Comparison of ENCODE assay signal across 8 cellular contexts in genomic region chr5:139637438-139638089, GRCh38. TPM values are rescaled to one million over a fixed set of nuclear protein-coding genes. Genes with fewer than 3 reads are reported as not detected.
DNase-seq lines count a peak whose midpoint lies in the region; ATAC-seq, FAIRE-seq and TF ChIP-seq lines count a peak whose summit lies in the region.

No MANE protein-coding gene starts in this region.

- DNase-seq in BE2C (peak; percentile 89), Peyer's patch (peak; percentile 69 to 87 (median 87)), astrocyte (ENCODE audit: low read depth) (peak; percentile 70), left ventricle myocardium inferior (peak; percentile 89)

- in situ Hi-C loops in GM18951 (cut with MboI; ENCODE audit: low sequenced_read_pairs, unreplicated experiment), result no loop called here

- H3K79me2 ChIP-seq in astrocyte (ENCODE audit: insufficient read depth, low read length) (peaks cover 2% of the 10 kb centered on the region), parathyroid adenoma (peaks cover 14% of the 10 kb centered on the region)

- H3K9ac ChIP-seq in astrocyte (ENCODE audit: low read length) (peak overlapping the region; percentile 79), parathyroid adenoma (no peak overlapping the region)

- H3K4me2 ChIP-seq in astrocyte (ENCODE audit: low read length) (peak overlapping the region; percentile 82), parathyroid adenoma (ENCODE audit: low read length) (peak overlapping the region; percentile 80)

- H3K4me3 ChIP-seq in BE2C (ENCODE audit: low read depth, low read length), result peak overlapping the region; percentile 45
- H3K4me3 ChIP-seq in Peyer's patch, result peak overlapping the region; percentile 39 to 68 (median 54)
- peak overlapping the region; percentile 44 for H3K4me3 ChIP-seq in astrocyte (ENCODE audit: insufficient read depth, low read depth, low read length)
- H3K4me3 ChIP-seq in left ventricle myocardium inferior, result peak overlapping the region; percentile 68
- peak overlapping the region; percentile 41 for H3K4me3 ChIP-seq in parathyroid adenoma (ENCODE audit: low read depth, low read length)

- no peaks in the 10 kb centered on the region for H3K27me3 Mint-ChIP-seq in IgD-negative memory B cell
- no peaks in the 10 kb centered on the region for H3K27me3 Mint-ChIP-seq in astrocyte (ENCODE audit: low read depth, unreplicated experiment)

- intact Hi-C loops in left ventricle myocardium inferior (cut with micrococcal nuclease), result loop anchor here (5.0 kb wide), 1 partner anchor 130 kb away; no protein-coding TSS in a partner anchor

- H4K20me1 ChIP-seq in astrocyte (ENCODE audit: insufficient read depth, low read length), result peaks cover 6% of the 10 kb centered on the region

- H3K36me3 Mint-ChIP-seq in IgD-negative memory B cell, result no peaks in the 10 kb centered on the region
- peaks cover 3% of the 10 kb centered on the region for H3K36me3 Mint-ChIP-seq in astrocyte (ENCODE audit: low read depth, unreplicated experiment)

- H3K4me1 Mint-ChIP-seq in IgD-negative memory B cell, result peaks cover 32 to 59% (median 53%) of the 10 kb centered on the region in 3 donors
- H3K4me1 Mint-ChIP-seq in astrocyte (ENCODE audit: low read depth, unreplicated experiment), result peaks cover 55% of the 10 kb centered on the region

- H3K27ac Mint-ChIP-seq in IgD-negative memory B cell (peak overlapping the region; percentile 90 to 98 (median 98)), astrocyte (ENCODE audit: unreplicated experiment) (peak overlapping the region; percentile 98)

- FAIRE-seq in astrocyte (lab: Jason Lieb, UNC), result no peak

- H3K9me3 ChIP-seq in BE2C, result no peaks in the 10 kb centered on the region
- no peaks in the 10 kb centered on the region for H3K9me3 ChIP-seq in Peyer's patch
- no peaks in the 10 kb centered on the region for H3K9me3 ChIP-seq in astrocyte (ENCODE audit: insufficient read depth, low read depth, low read length)
- no peaks in the 10 kb centered on the region for H3K9me3 ChIP-seq in left ventricle myocardium inferior (replicated peaks)
- no peaks in the 10 kb centered on the region for H3K9me3 ChIP-seq in parathyroid adenoma (ENCODE audit: control insufficient read depth, low read length)

- H3K36me3 ChIP-seq in BE2C (no peaks in the 10 kb centered on the region), Peyer's patch (no peaks in the 10 kb centered on the region), astrocyte (ENCODE audit: insufficient read depth, low read length) (no peaks in the 10 kb centered on the region), left ventricle myocardium inferior (no peaks in the 10 kb centered on the region), parathyroid adenoma (ENCODE audit: control insufficient read depth, insufficient read depth, low read length) (no peaks in the 10 kb centered on the region)

- no peak for ATAC-seq in HG03521 (IDR thresholded peaks at IDR 0.05; ENCODE audit: unreplicated experiment)

- TF ChIP-seq CTCF in BE2C (IDR thresholded peaks at IDR 0.05; ENCODE audit: low read depth, low read length), result no peak; the same call in none of the 2 replicates
- peak in 5 of 6 experiments; percentile 13 to 48 (median 29) for TF ChIP-seq CTCF in Peyer's patch (IDR thresholded peaks at IDR 0.05)
- no peak for TF ChIP-seq CTCF in astrocyte (IDR thresholded peaks at IDR 0.05; ENCODE audit: insufficient read depth, low read depth, low read length)
- TF ChIP-seq CTCF in left ventricle myocardium inferior (IDR thresholded peaks at IDR 0.05; ENCODE audit: borderline replicate concordance), result peak; percentile 37
- peak; percentile 39 for TF ChIP-seq CTCF in parathyroid adenoma (IDR thresholded peaks at IDR 0.05)

- H3K4me3 Mint-ChIP-seq in IgD-negative memory B cell, result peak overlapping the region; percentile 83 to 94 (median 87)
- H3K4me3 Mint-ChIP-seq in astrocyte (ENCODE audit: unreplicated experiment), result peak overlapping the region; percentile 8

- H3K4me1 ChIP-seq in BE2C (peaks cover 30% of the 10 kb centered on the region), Peyer's patch (peaks cover 16 to 50% (median 27%) of the 10 kb centered on the region in 4 donors), astrocyte (ENCODE audit: insufficient read depth, low read length) (peaks cover 39% of the 10 kb centered on the region), left ventricle myocardium inferior (peaks cover 57% of the 10 kb centered on the region), parathyroid adenoma (peaks cover 55% of the 10 kb centered on the region)

- no peaks in the 10 kb centered on the region for H3K9me3 Mint-ChIP-seq in IgD-negative memory B cell
- no peaks in the 10 kb centered on the region for H3K9me3 Mint-ChIP-seq in astrocyte (ENCODE audit: unreplicated experiment)

- H2AFZ ChIP-seq in astrocyte (ENCODE audit: low read depth, low read length) (no peak overlapping the region), parathyroid adenoma (peak overlapping the region; percentile 80)

- peak overlapping the region; percentile 83 to 91 (median 88) for H3K27ac ChIP-seq in Peyer's patch
- H3K27ac ChIP-seq in astrocyte (ENCODE audit: low read depth, low read length), result peak overlapping the region; percentile 64
- peak overlapping the region; percentile 94 for H3K27ac ChIP-seq in left ventricle myocardium inferior (replicated peaks)
- peak overlapping the region; percentile 90 for H3K27ac ChIP-seq in parathyroid adenoma

- TF ChIP-seq POLR2A in GM18951 (IDR thresholded peaks at IDR 0.05; ENCODE audit: extremely low read depth, insufficient read depth, insufficient read length) (peak; percentile 40), Peyer's patch (IDR thresholded peaks at IDR 0.05) (peak in 1 of 2 donors; percentile 44)

- no peaks in the 10 kb centered on the region for H3K27me3 ChIP-seq in BE2C
- H3K27me3 ChIP-seq in Peyer's patch, result no peaks in the 10 kb centered on the region
- no peaks in the 10 kb centered on the region for H3K27me3 ChIP-seq in astrocyte (ENCODE audit: insufficient read depth, low read length)
- H3K27me3 ChIP-seq in left ventricle myocardium inferior (ENCODE audit: low read depth), result no peaks in the 10 kb centered on the region
- no peaks in the 10 kb centered on the region for H3K27me3 ChIP-seq in parathyroid adenoma (ENCODE audit: control insufficient read depth, insufficient read depth, low read length)

RNA-seq across cellular contexts. Expression of gene CXXC5, which starts 10.6 kb away (rescaled TPM):
- 263 TPM for polyA plus RNA-seq in BE2C (2012; ENCODE audit: insufficient read depth, insufficient read length, low read depth)
- polyA plus RNA-seq in IgD-negative memory B cell, result 447 TPM
- 10 to 100 TPM; 21.7 to 49.5 (median 30.9) TPM for total RNA-seq in Peyer's patch
- 151 and 185 TPM in 2 replicates for total RNA-seq in astrocyte
- 56.9 TPM for total RNA-seq in left ventricle myocardium inferior

Comparison
In these comparisons a context has a peak if more than half of its experiments do, and no peak if none do; other contexts are left out.
1. CTCF ChIP-seq: peak in Peyer's patch (5 of 6), left ventricle myocardium inferior (single experiment) and parathyroid adenoma (single experiment); none in BE2C (single experiment) and astrocyte (single experiment).
2. Peak in every context shown above with its lines, with median percentiles within 50 percentile points of each other: DNase-seq, H3K4me3 ChIP-seq and H3K27ac ChIP-seq.